In the genomic region with DNA sequence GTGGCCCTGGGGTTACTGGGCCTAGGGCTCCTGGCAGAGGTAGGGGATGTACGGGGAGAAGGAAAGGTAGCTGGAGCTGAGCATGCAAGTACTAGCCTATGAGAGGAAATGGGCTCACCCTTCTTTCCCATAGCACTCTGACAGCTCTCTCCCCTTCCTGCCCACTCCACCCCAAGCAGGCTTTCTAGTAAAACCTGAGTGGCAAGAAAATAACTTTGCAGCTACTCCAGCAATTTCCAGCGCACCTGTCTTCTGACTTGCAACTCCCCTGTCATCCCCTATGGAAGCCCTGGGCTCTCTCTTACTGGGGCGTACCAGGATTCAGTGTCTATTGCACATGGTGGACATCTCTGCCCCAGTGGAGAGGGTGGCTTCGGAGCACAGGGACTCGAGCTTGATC, we compare ENCODE assay signal across 33 cellular contexts. TPM values are rescaled to one million over a fixed set of nuclear protein-coding genes. Genes with fewer than 3 reads are reported as not detected.
"Had no signal": no experiment of that assay in that cellular context is flagged by ENCODE, and none has a peak within 500 bp of the region (broad histone marks: within the 10 kb centered on the region; RNA-seq: fewer than 3 reads in every experiment).

No MANE protein-coding gene starts in this region.

- ATAC-seq: activated CD8-positive, alpha-beta T cell treated with anti-CD3 and anti-CD28 coated beads, Interleukin-2, amount 10 ng/mL, durations not matched to agents 7 days and 5 days had no signal

- H3K4me2 ChIP-seq: KMS-11 had no signal

- DNase-seq: activated CD4-positive, alpha-beta T cell treated with anti-CD3 and anti-CD28 coated beads for 1 hour; activated CD4-positive, alpha-beta T cell treated with anti-CD3 and anti-CD28 coated beads, Interleukin-2, amount 10 ng/mL, durations not matched to agents 7 days and 5 days; activated CD4-positive, alpha-beta T cell treated with anti-CD3 and anti-CD28 coated beads, Interleukin-2, amount 50 U/mL, for 48 hours; activated CD4-positive, CD25-positive, alpha-beta regulatory T cell; activated CD8-positive, alpha-beta T cell treated with anti-CD3 and anti-CD28 coated beads, Interleukin-2, amount 10 ng/mL, durations not matched to agents 7 days and 5 days; activated gamma-delta T cell; activated naive CD4-positive, alpha-beta T cell treated with Interleukin-2 at 50 U/mL for 16 hours; activated naive CD8-positive, alpha-beta T cell treated with anti-CD3 and anti-CD28 coated beads, Interleukin-2, amount 10 ng/mL, durations not matched to agents 7 days and 5 days; activated T-cell treated with anti-CD3 and anti-CD28 coated beads, Interleukin-2, amount 50 U/mL, for 24 hours; amygdala; MM.1S; NCI-H1105; NCI-H1417 treated with DMSO at 0.1 percent for 48 hours; NCI-H187 treated with DMSO at 0.1 percent for 48 hours; NCI-H2081; NCI-H226; NCI-H446 treated with DMSO at 0.1 percent for 48 hours; NCI-H524; SHP77; SJCRH30; T1000; WERI-Rb-1 had no signal

- H3K27ac ChIP-seq: ascending aorta, KMS-11, SJCRH30, SK-N-MC, WERI-Rb-1 had no signal

- H3K4me3 ChIP-seq: ascending aorta, SJCRH30, SK-N-MC had no signal

- H3K4me1 ChIP-seq: ascending aorta, SJCRH30 had no signal

- H3K9ac ChIP-seq: KMS-11 had no signal

- H3K36me3 ChIP-seq: ascending aorta, SJCRH30, WERI-Rb-1 had no signal

- H3K9me3 ChIP-seq: ascending aorta, SJCRH30 had no signal

- H3K27me3 ChIP-seq: ascending aorta, SJCRH30 had no signal

RNA-seq across cellular contexts. Expression of a gene that starts 6.7 kb away (rescaled TPM):
- total RNA-seq: activated CD4-positive, alpha-beta T cell treated with anti-CD3 and anti-CD28 coated beads, Interleukin-2, amount 10 ng/mL, durations not matched to agents 7 days and 5 days; activated CD8-positive, alpha-beta T cell treated with anti-CD3 and anti-CD28 coated beads, Interleukin-2, amount 10 ng/mL, durations not matched to agents 7 days and 5 days; activated naive CD8-positive, alpha-beta T cell treated with anti-CD3 and anti-CD28 coated beads, Interleukin-2, amount 10 ng/mL, durations not matched to agents 7 days and 5 days; activated T-helper 2 cell treated with anti-CD3 and anti-CD28 coated beads, Interferon-gamma antibody, Interleukin-2, Interleukin-4, amounts not matched to agents 10 μg/mL and 5 μg/mL and 100 μg/mL, durations not matched to agents 14 hours and 24 hours and 36 hours; ascending aorta; cardiac septum; LHCN-M2; OCI-LY7; RPMI7951; SJCRH30; T-helper 1 cell treated with Interleukin-12 subunit alpha and Interleukin-12 subunit beta and Interleukin-4 antibody, amounts not matched to agents 30 ng/mL and 1 ng/mL, for 36 hours; T-helper 2 cell treated with Interferon-gamma antibody and Interleukin-4, amounts not matched to agents 100 ng/mL and 5 ng/mL, for 36 hours had no signal

RNA-seq across cellular contexts. Expression of a gene that starts 23.5 kb away (rescaled TPM):
- total RNA-seq: activated CD4-positive, alpha-beta T cell treated with anti-CD3 and anti-CD28 coated beads, Interleukin-2, amount 10 ng/mL, durations not matched to agents 7 days and 5 days; activated CD8-positive, alpha-beta T cell treated with anti-CD3 and anti-CD28 coated beads, Interleukin-2, amount 10 ng/mL, durations not matched to agents 7 days and 5 days; activated naive CD8-positive, alpha-beta T cell treated with anti-CD3 and anti-CD28 coated beads, Interleukin-2, amount 10 ng/mL, durations not matched to agents 7 days and 5 days; activated T-helper 2 cell treated with anti-CD3 and anti-CD28 coated beads, Interferon-gamma antibody, Interleukin-2, Interleukin-4, amounts not matched to agents 10 μg/mL and 5 μg/mL and 100 μg/mL, durations not matched to agents 14 hours and 24 hours and 36 hours; ascending aorta; cardiac septum; LHCN-M2; OCI-LY7; RPMI7951; SJCRH30; T-helper 1 cell treated with Interleukin-12 subunit alpha and Interleukin-12 subunit beta and Interleukin-4 antibody, amounts not matched to agents 30 ng/mL and 1 ng/mL, for 36 hours; T-helper 2 cell treated with Interferon-gamma antibody and Interleukin-4, amounts not matched to agents 100 ng/mL and 5 ng/mL, for 36 hours had no signal
- polyA plus RNA-seq: adipose tissue had no signal

RNA-seq across cellular contexts. Expression of a gene that starts 41.8 kb away (rescaled TPM):
- total RNA-seq: activated CD4-positive, alpha-beta T cell treated with anti-CD3 and anti-CD28 coated beads, Interleukin-2, amount 10 ng/mL, durations not matched to agents 7 days and 5 days; activated CD8-positive, alpha-beta T cell treated with anti-CD3 and anti-CD28 coated beads, Interleukin-2, amount 10 ng/mL, durations not matched to agents 7 days and 5 days; activated naive CD8-positive, alpha-beta T cell treated with anti-CD3 and anti-CD28 coated beads, Interleukin-2, amount 10 ng/mL, durations not matched to agents 7 days and 5 days; activated T-helper 2 cell treated with anti-CD3 and anti-CD28 coated beads, Interferon-gamma antibody, Interleukin-2, Interleukin-4, amounts not matched to agents 10 μg/mL and 5 μg/mL and 100 μg/mL, durations not matched to agents 14 hours and 24 hours and 36 hours; ascending aorta; cardiac septum; LHCN-M2; OCI-LY7; RPMI7951; SJCRH30; T-helper 1 cell treated with Interleukin-12 subunit alpha and Interleukin-12 subunit beta and Interleukin-4 antibody, amounts not matched to agents 30 ng/mL and 1 ng/mL, for 36 hours; T-helper 2 cell treated with Interferon-gamma antibody and Interleukin-4, amounts not matched to agents 100 ng/mL and 5 ng/mL, for 36 hours had no signal
- polyA plus RNA-seq: adipose tissue had no signal

RNA-seq across cellular contexts. Expression of a gene that starts 45.4 kb away (rescaled TPM):
- total RNA-seq: activated CD4-positive, alpha-beta T cell treated with anti-CD3 and anti-CD28 coated beads, Interleukin-2, amount 10 ng/mL, durations not matched to agents 7 days and 5 days; activated CD8-positive, alpha-beta T cell treated with anti-CD3 and anti-CD28 coated beads, Interleukin-2, amount 10 ng/mL, durations not matched to agents 7 days and 5 days; activated naive CD8-positive, alpha-beta T cell treated with anti-CD3 and anti-CD28 coated beads, Interleukin-2, amount 10 ng/mL, durations not matched to agents 7 days and 5 days; activated T-helper 2 cell treated with anti-CD3 and anti-CD28 coated beads, Interferon-gamma antibody, Interleukin-2, Interleukin-4, amounts not matched to agents 10 μg/mL and 5 μg/mL and 100 μg/mL, durations not matched to agents 14 hours and 24 hours and 36 hours; ascending aorta; cardiac septum; LHCN-M2; OCI-LY7; RPMI7951; SJCRH30; T-helper 1 cell treated with Interleukin-12 subunit alpha and Interleukin-12 subunit beta and Interleukin-4 antibody, amounts not matched to agents 30 ng/mL and 1 ng/mL, for 36 hours; T-helper 2 cell treated with Interferon-gamma antibody and Interleukin-4, amounts not matched to agents 100 ng/mL and 5 ng/mL, for 36 hours had no signal
- polyA plus RNA-seq: adipose tissue had no signal

RNA-seq across cellular contexts. Expression of a gene that starts 59.0 kb away (rescaled TPM):
- total RNA-seq: activated CD4-positive, alpha-beta T cell treated with anti-CD3 and anti-CD28 coated beads, Interleukin-2, amount 10 ng/mL, durations not matched to agents 7 days and 5 days; activated CD8-positive, alpha-beta T cell treated with anti-CD3 and anti-CD28 coated beads, Interleukin-2, amount 10 ng/mL, durations not matched to agents 7 days and 5 days; activated naive CD8-positive, alpha-beta T cell treated with anti-CD3 and anti-CD28 coated beads, Interleukin-2, amount 10 ng/mL, durations not matched to agents 7 days and 5 days; activated T-helper 2 cell treated with anti-CD3 and anti-CD28 coated beads, Interferon-gamma antibody, Interleukin-2, Interleukin-4, amounts not matched to agents 10 μg/mL and 5 μg/mL and 100 μg/mL, durations not matched to agents 14 hours and 24 hours and 36 hours; ascending aorta; cardiac septum; LHCN-M2; OCI-LY7; RPMI7951; SJCRH30; T-helper 1 cell treated with Interleukin-12 subunit alpha and Interleukin-12 subunit beta and Interleukin-4 antibody, amounts not matched to agents 30 ng/mL and 1 ng/mL, for 36 hours; T-helper 2 cell treated with Interferon-gamma antibody and Interleukin-4, amounts not matched to agents 100 ng/mL and 5 ng/mL, for 36 hours had no signal
- polyA plus RNA-seq: adipose tissue had no signal
